ENCODE assay signal across 8 cellular contexts in genomic region chr1:224205932-224206538, GRCh38. TPM values are rescaled to one million over a fixed set of nuclear protein-coding genes. Genes with fewer than 3 reads are reported as not detected.
A peak's percentile ranks its signal among the peaks of the same experiment; 100 is the strongest.
DNase-seq lines count a peak whose midpoint lies in the region; TF ChIP-seq lines count a peak whose summit lies in the region.
"Not testable (repeated sequence)": the region's sequence is repeated elsewhere in the genome, so short reads cannot be mapped to it uniquely, and the experiment has no call there.

No MANE protein-coding gene starts in this region.

- H3K36me3 ChIP-seq in PC-9 (ENCODE audit: low read depth); cardiac muscle cell; mucosa of rectum (ENCODE audit: control insufficient read depth in 2 of 2, insufficient read depth in 2 of 2, low read length in 2 of 2); vagina: not testable (repeated sequence)

- BruUV-seq in PC-9 (replicated peaks; lab: Mats Ljungman, UMichigan); MCF 10A (replicated peaks; lab: Mats Ljungman, UMichigan): not testable (repeated sequence)

- H3K27me3 ChIP-seq in PC-9 (ENCODE audit: insufficient read depth, low read depth); cardiac muscle cell; mucosa of rectum (ENCODE audit: control insufficient read depth in 2 of 2, insufficient read depth in 2 of 2, low read length in 2 of 2); vagina: not testable (repeated sequence)

- peak overlapping the region; percentile 60 for H2AFZ ChIP-seq in PC-9

- not testable (repeated sequence) for H3K9me3 Mint-ChIP-seq in activated T-cell treated with anti-CD3 and anti-CD28 coated beads, Interleukin-2, amount 50 U/mL, for 24 hours; MCF 10A (ENCODE audit: unreplicated experiment)

- POLR2A ChIA-PET in PC-9 (lab: Charles Lee; ENCODE audit: unreplicated experiment): not testable (repeated sequence)
- POLR2A ChIA-PET in MCF 10A (lab: Yijun Ruan, JAX): interaction anchor here (0.7 to 7.3 kb wide), 9 partner anchors 8 to 359 kb away, joined by 3 to 61 read pairs (median 4); partner anchors contain the start of gene DEGS1

- peak overlapping the region; percentile 83 for H3K27ac ChIP-seq in PC-9
- peak overlapping the region; percentile 86 for H3K27ac ChIP-seq in cardiac muscle cell
- H3K27ac ChIP-seq in mucosa of rectum (ENCODE audit: low read depth in 2 of 2, low read length in 2 of 2): peak overlapping the region; percentile 32 to 43
- peak overlapping the region; percentile 29 to 84 (median 71) for H3K27ac ChIP-seq in skin epidermis
- peak overlapping the region; percentile 38 for H3K27ac ChIP-seq in vagina

- peaks cover 15% of the 10 kb centered on the region for H3K4me1 Mint-ChIP-seq in activated T-cell treated with anti-CD3 and anti-CD28 coated beads, Interleukin-2, amount 50 U/mL, for 24 hours (ENCODE audit: low read depth)
- H3K4me1 Mint-ChIP-seq in MCF 10A (ENCODE audit: insufficient read depth, unreplicated experiment): peaks cover 21% of the 10 kb centered on the region

- H3K36me3 Mint-ChIP-seq in activated T-cell treated with anti-CD3 and anti-CD28 coated beads, Interleukin-2, amount 50 U/mL, for 24 hours (ENCODE audit: low read depth); MCF 10A (ENCODE audit: insufficient read depth, unreplicated experiment): not testable (repeated sequence)

- H3F3A ChIP-seq in PC-9 (ENCODE audit: insufficient read depth, low read depth): peaks cover 30% of the 10 kb centered on the region

- intact Hi-C loops in PC-9 (cut with micrococcal nuclease; ENCODE audit: unreplicated experiment); MCF 10A (cut with micrococcal nuclease); vagina (cut with DNase I): not testable (repeated sequence)

- H3K4me1 ChIP-seq in PC-9 (replicated peaks; ENCODE audit: insufficient read depth): peaks cover 36% of the 10 kb centered on the region
- H3K4me1 ChIP-seq in cardiac muscle cell (ENCODE audit: low read depth): peaks cover 26% of the 10 kb centered on the region
- peaks cover 8 to 14% of the 10 kb centered on the region in 2 donors for H3K4me1 ChIP-seq in mucosa of rectum (ENCODE audit: control insufficient read depth in 2 of 2, insufficient read depth in 2 of 2, low read length in 2 of 2)
- peaks cover 21% of the 10 kb centered on the region for H3K4me1 ChIP-seq in vagina

- H3K4me2 ChIP-seq in PC-9: peak overlapping the region; percentile 59

- not testable (repeated sequence) for TF ChIP-seq CTCF in PC-9 (conservative IDR thresholded peaks at IDR 0.05); MCF 10A (IDR thresholded peaks at IDR 0.05; ENCODE audit: unreplicated experiment); cardiac muscle cell (IDR thresholded peaks at IDR 0.05; ENCODE audit: low read depth, low read length); vagina (IDR thresholded peaks at IDR 0.05)

- H4K20me1 ChIP-seq in PC-9 (ENCODE audit: insufficient read depth): not testable (repeated sequence)

- H3K4me3 Mint-ChIP-seq in activated T-cell treated with anti-CD3 and anti-CD28 coated beads, Interleukin-2, amount 50 U/mL, for 24 hours; MCF 10A (ENCODE audit: unreplicated experiment): not testable (repeated sequence)

- CTCF ChIA-PET in PC-9 (lab: Charles Lee) (interaction anchor here (1.2 kb wide), 1 partner anchor 8 kb away, joined by 4 read pairs; no protein-coding TSS in a partner anchor), MCF 10A (lab: Yijun Ruan, JAX) (interaction anchor here (0.6 to 1.7 kb wide), 7 partner anchors 12 to 521 kb away, joined by 3 to 5 read pairs (median 4); no protein-coding TSS in a partner anchor)

- H3K27me3 Mint-ChIP-seq in activated T-cell treated with anti-CD3 and anti-CD28 coated beads, Interleukin-2, amount 50 U/mL, for 24 hours; MCF 10A (ENCODE audit: insufficient read depth, unreplicated experiment): not testable (repeated sequence)

- H3K9me2 ChIP-seq in PC-9 (ENCODE audit: insufficient read depth): not testable (repeated sequence)

- H3K4me3 ChIP-seq in PC-9; cardiac muscle cell; mucosa of rectum (ENCODE audit: low read length in 2 of 2); skin epidermis; vagina: not testable (repeated sequence)

- H3K79me2 ChIP-seq in PC-9 (ENCODE audit: low read depth): not testable (repeated sequence)

- DNase-seq in DMS53 (lab: John Stamatoyannopoulos, UW): peak; percentile 39
- DNase-seq in PC-9; activated T-cell treated with anti-CD3 and anti-CD28 coated beads, Interleukin-2, amount 50 U/mL, for 24 hours; MCF 10A (ENCODE audit: unreplicated experiment); cardiac muscle cell (ENCODE audit: low read depth in 1 of 2, low spot score in 1 of 2); vagina (ENCODE audit: extremely low spot score in 2 of 2): not testable (repeated sequence)

- not testable (repeated sequence) for H3K9ac ChIP-seq in mucosa of rectum (ENCODE audit: low read depth in 1 of 2, low read length in 2 of 2)

- peak overlapping the region; percentile 88 for H3K27ac Mint-ChIP-seq in activated T-cell treated with anti-CD3 and anti-CD28 coated beads, Interleukin-2, amount 50 U/mL, for 24 hours
- H3K27ac Mint-ChIP-seq in MCF 10A (ENCODE audit: low read depth, unreplicated experiment): peak overlapping the region; percentile 78

- not testable (repeated sequence) for TF ChIP-seq POLR2A in vagina (IDR thresholded peaks at IDR 0.05)

- not testable (repeated sequence) for H3K9me3 ChIP-seq in PC-9 (ENCODE audit: insufficient read depth, low read depth); cardiac muscle cell (ENCODE audit: low read depth); mucosa of rectum (ENCODE audit: control insufficient read depth in 2 of 2, low read length in 2 of 2); vagina

RNA-seq across cellular contexts. Expression of gene DEGS1, which starts 23.0 kb away (rescaled TPM):
- total RNA-seq in PC-9 (2021): 19.2 and 20.0 TPM in 2 replicates
- total RNA-seq in MCF 10A (2022): 99.1 and 118 TPM in 2 replicates
- total RNA-seq in cardiac muscle cell: 36.4 and 56.6 TPM in 2 replicates
- polyA plus RNA-seq in cardiac muscle cell: 93.1 and 98.2 TPM in 2 replicates
- 130 TPM for total RNA-seq in vagina
